In the genomic region with DNA sequence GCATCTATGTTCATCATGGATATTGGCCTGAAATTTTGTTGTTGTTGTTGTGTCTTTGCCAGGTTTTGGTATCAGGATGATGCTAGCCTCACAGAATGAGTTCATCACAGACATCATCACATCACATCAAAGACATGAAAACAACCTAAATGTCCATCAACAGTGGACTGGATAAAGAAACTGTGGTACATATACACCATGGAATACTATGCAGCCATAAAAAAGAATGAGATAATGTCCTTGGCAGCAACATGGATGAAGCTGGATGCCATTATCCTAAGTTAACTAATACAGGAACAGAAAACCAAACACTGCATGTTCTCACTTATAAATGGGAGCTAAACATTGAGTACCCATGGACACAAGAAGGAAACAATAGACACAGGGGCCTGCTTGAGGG, we compare ENCODE assay signal across 4 cellular contexts.
TF ChIP-seq lines count a peak whose summit lies in the region.

No MANE protein-coding gene starts in this region.

TF ChIP-seq in HEK293, 187 proteins besides CTCF, POLR2A, EP300 and RAD21:
- peak; percentile 77 for TF ChIP-seq ZNF146 (tag by site-specific recombination; IDR thresholded peaks at IDR 0.05)
- TF ChIP-seq, protein P1, sequence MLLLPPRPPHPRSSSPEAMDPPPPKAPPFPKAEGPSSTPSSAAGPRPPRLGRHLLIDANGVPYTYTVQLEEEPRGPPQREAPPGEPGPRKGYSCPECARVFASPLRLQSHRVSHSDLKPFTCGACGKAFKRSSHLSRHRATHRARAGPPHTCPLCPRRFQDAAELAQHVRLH (tag by site-specific recombination; IDR thresholded peaks at IDR 0.05) = 0 out of 2 replicates have a peak, but pooled peaks have one; percentile 41

TF ChIP-seq in SK-N-SH treated with all-trans-retinoic acid at 6 μM for 48 hours, 23 proteins besides CTCF, POLR2A, EP300 and RAD21:
- TF ChIP-seq ZNF8 (CRISPR knock-in tag; IDR thresholded peaks at IDR 0.05) = peak; percentile 79

TF ChIP-seq in K562, 482 proteins besides CTCF, POLR2A, EP300 and RAD21:
- TF ChIP-seq ZNF146 (CRISPR knock-in tag; IDR thresholded peaks at IDR 0.05; ENCODE audit: unreplicated experiment) = peak; percentile 54

TF ChIP-seq in H1, 55 proteins besides CTCF, POLR2A, EP300 and RAD21:
- 0 out of 2 replicates have a peak, but pooled peaks have one; percentile 17 for TF ChIP-seq KDM1A (IDR thresholded peaks at IDR 0.05; ENCODE audit: borderline replicate concordance, low read length)
